9 cellular contexts compared by ENCODE assay signal in genomic region chr16:88941933-88942909, GRCh38.
A peak's percentile ranks its signal among the peaks of the same experiment; 100 is the strongest.
DNase-seq lines count a peak whose midpoint lies in the region; ATAC-seq and TF ChIP-seq lines count a peak whose summit lies in the region.
"Had no signal": no experiment of that assay in that cellular context is flagged by ENCODE, and none has a peak within 500 bp of the region (broad histone marks: within the 10 kb centered on the region; RNA-seq: fewer than 3 reads in every experiment).

No MANE protein-coding gene starts in this region.

- TF ChIP-seq CTCF in RWPE1 (conservative IDR thresholded peaks at IDR 0.05; ENCODE audit: low read depth), result peak; percentile 51

- peak overlapping the region; percentile 49 for H3K4me3 Mint-ChIP-seq in activated naive CD4-positive, alpha-beta T cell treated with anti-CD3 and anti-CD28 coated beads, Interleukin-2, amount 50 U/mL, for 24 hours

- in situ Hi-C loops in HAP-1 (cut with MboI; ENCODE audit: low sequenced_read_pairs), result no loop called here

- H3K9me3 Mint-ChIP-seq in activated naive CD4-positive, alpha-beta T cell treated with anti-CD3 and anti-CD28 coated beads, Interleukin-2, amount 50 U/mL, for 24 hours, result no peaks in the 10 kb centered on the region

- H3K4me1 ChIP-seq in HAP-1, result no peaks in the 10 kb centered on the region
- H3K4me1 ChIP-seq: SJSA1 had no signal

- peaks cover 19% of the 10 kb centered on the region for H3K27me3 Mint-ChIP-seq in activated naive CD4-positive, alpha-beta T cell treated with anti-CD3 and anti-CD28 coated beads, Interleukin-2, amount 50 U/mL, for 24 hours

- CTCF ChIA-PET in RWPE1 (lab: Yijun Ruan, JAX), result interaction anchor here (0.6 to 0.7 kb wide), 2 partner anchors 226 to 229 kb away, joined by 3 read pairs; partner anchors contain the start of gene CDH15

- POLR2A ChIA-PET in RWPE1 (lab: Yijun Ruan, JAX; ENCODE audit: low non-redundant PET), result no interaction called here

- no peaks in the 10 kb centered on the region for H3K4me1 Mint-ChIP-seq in activated naive CD4-positive, alpha-beta T cell treated with anti-CD3 and anti-CD28 coated beads, Interleukin-2, amount 50 U/mL, for 24 hours

- H3K27ac ChIP-seq in RWPE1, result no peak overlapping the region
- H3K27ac ChIP-seq: SJSA1 had no signal

- no peak for ATAC-seq in GM18870 (IDR thresholded peaks at IDR 0.05; ENCODE audit: unreplicated experiment)

- H3K36me3 ChIP-seq in HAP-1 (replicated peaks), result no peaks in the 10 kb centered on the region
- H3K36me3 ChIP-seq: SJSA1 had no signal

- no peak overlapping the region for H3K4me3 ChIP-seq in HAP-1
- H3K4me3 ChIP-seq: SJSA1 had no signal

- H3K27me3 ChIP-seq in HAP-1 (ENCODE audit: low read depth), result peaks cover 56% of the 10 kb centered on the region

- peak; percentile 7 for DNase-seq in EH (ENCODE audit: low read depth)
- peak; percentile 14 to 72 for DNase-seq in HAP-1 (ENCODE audit: low spot score in 2 of 2)
- DNase-seq in RWPE1 (ENCODE audit: low spot score), result peak; percentile 38
- peak; percentile 70 for DNase-seq in hepatic stellate cell (ENCODE audit: low spot score)
- peak; percentile 57 for DNase-seq in stimulated activated CD4-positive, alpha-beta T cell treated with anti-CD3 and anti-CD28 coated beads, Interleukin-1b, Interleukin-23, amount 100 ng/mL, for 48 hours
- no peak for DNase-seq in DMS79 (lab: John Stamatoyannopoulos, UW)

- no peaks in the 10 kb centered on the region for H3K36me3 Mint-ChIP-seq in activated naive CD4-positive, alpha-beta T cell treated with anti-CD3 and anti-CD28 coated beads, Interleukin-2, amount 50 U/mL, for 24 hours

- no peak overlapping the region for H3K27ac Mint-ChIP-seq in activated naive CD4-positive, alpha-beta T cell treated with anti-CD3 and anti-CD28 coated beads, Interleukin-2, amount 50 U/mL, for 24 hours

- H3K9me3 ChIP-seq in HAP-1, result no peaks in the 10 kb centered on the region
- H3K9me3 ChIP-seq: SJSA1 had no signal
